In genomic region chr19:7533925-7534480, GRCh38 we compare ENCODE assay signal across 1 cellular context.
TF ChIP-seq lines count a peak whose summit lies in the region.

No MANE protein-coding gene starts in this region.

TF ChIP-seq in K562, 482 proteins besides CTCF, POLR2A, EP300 and RAD21 (continued from another document and continues in another):
- TF ChIP-seq ZNF318 (IDR thresholded peaks at IDR 0.05; ENCODE audit: borderline replicate concordance in 1 of 2, low read depth in 1 of 2) = no peak
- 0 out of 2 replicates have a peak, but pooled peaks have one; percentile 3 for TF ChIP-seq ZNF740 (CRISPR knock-in tag; IDR thresholded peaks at IDR 0.05)
- no peak for TF ChIP-seq ZNF740 (tag; IDR thresholded peaks at IDR 0.05)
- TF ChIP-seq HDGF (IDR thresholded peaks at IDR 0.05) = no peak
- TF ChIP-seq PRDM10 (IDR thresholded peaks at IDR 0.05; ENCODE audit: partially characterized antibody) = peak; percentile 70
- no peak for TF ChIP-seq CTCFL (IDR thresholded peaks at IDR 0.05; ENCODE audit: borderline replicate concordance, insufficient read depth, low read depth, low read length, poor library complexity, severe bottlenecking)
- TF ChIP-seq ZC3H4 (CRISPR knock-in tag; IDR thresholded peaks at IDR 0.05; ENCODE audit: borderline replicate concordance) = no peak
- peak; percentile 22; the same call in 1 of the 2 replicates for TF ChIP-seq TOE1 (IDR thresholded peaks at IDR 0.05; ENCODE audit: borderline replicate concordance)
- TF ChIP-seq TOE1 (CRISPR knock-in tag; IDR thresholded peaks at IDR 0.05; ENCODE audit: borderline replicate concordance, low read depth) = no peak
- TF ChIP-seq LARP7 (IDR thresholded peaks at IDR 0.05) = no peak
- peak; percentile 41 for TF ChIP-seq ZFX (CRISPR knock-in tag; IDR thresholded peaks at IDR 0.05)
- no peak for TF ChIP-seq GTF3C2 (IDR thresholded peaks at IDR 0.05; ENCODE audit: borderline replicate concordance, extremely low read depth, insufficient read length)
- no peak for TF ChIP-seq GTF2A2 (tag; IDR thresholded peaks at IDR 0.05)
- no peak for TF ChIP-seq NR2C1 (IDR thresholded peaks at IDR 0.05)
- no peak for TF ChIP-seq NR2C1 (tag; IDR thresholded peaks at IDR 0.05)
- TF ChIP-seq TCF7L2 (IDR thresholded peaks at IDR 0.05; ENCODE audit: low read depth, low read length) = no peak
- no peak for TF ChIP-seq DPF2 (IDR thresholded peaks at IDR 0.05)
- TF ChIP-seq HDAC1 (IDR thresholded peaks at IDR 0.05) = no peak
- TF ChIP-seq CBX8 (IDR thresholded peaks at IDR 0.05; ENCODE audit: borderline replicate concordance, extremely low read depth, low read depth, low read length, poor library complexity, severe bottlenecking) = no peak
- peak; percentile 92 to 100 (median 99) for TF ChIP-seq YY1 (IDR thresholded peaks at IDR 0.05; ENCODE audit: borderline replicate concordance in 1 of 3, control insufficient read depth in 1 of 3, extremely low read depth in 1 of 3, insufficient read depth in 3 of 3, insufficient read length in 1 of 3, insufficient replicate concordance in 2 of 3, low read depth in 1 of 3, low read length in 2 of 3)
- no peak for TF ChIP-seq PREB (CRISPR knock-in tag; IDR thresholded peaks at IDR 0.05)
- TF ChIP-seq CREM (IDR thresholded peaks at IDR 0.05; ENCODE audit: low read depth) = peak; percentile 65; the same call in 1 of the 2 replicates
- no peak for TF ChIP-seq SMARCE1 (IDR thresholded peaks at IDR 0.05)
- TF ChIP-seq RBM14 (IDR thresholded peaks at IDR 0.05; ENCODE audit: borderline replicate concordance, insufficient read depth, low read depth, low read length) = no peak
- TF ChIP-seq MXD1 (CRISPR knock-in tag; IDR thresholded peaks at IDR 0.05; ENCODE audit: borderline replicate concordance, poor library complexity, severe bottlenecking) = no peak
- no peak for TF ChIP-seq U2AF1 (optimal IDR thresholded peaks at IDR 0.05; ENCODE audit: low read depth, low read length)
- no peak for TF ChIP-seq DNMT1 (IDR thresholded peaks at IDR 0.05)
- TF ChIP-seq ATF4 (CRISPR knock-in tag; IDR thresholded peaks at IDR 0.05) = no peak
- no peak for TF ChIP-seq CREB5 (CRISPR knock-in tag; IDR thresholded peaks at IDR 0.05)
- peak; percentile 25; the same call in 1 of the 2 replicates for TF ChIP-seq MYC (IDR thresholded peaks at IDR 0.05; ENCODE audit: low read depth, low read length)
- TF ChIP-seq MYC (CRISPR knock-in tag; IDR thresholded peaks at IDR 0.05; ENCODE audit: borderline replicate concordance, low read depth) = no peak
- TF ChIP-seq ZSCAN32 (CRISPR knock-in tag; IDR thresholded peaks at IDR 0.05) = no peak
- TF ChIP-seq CCAR2 (IDR thresholded peaks at IDR 0.05; ENCODE audit: low read depth, low read length) = no peak
